7 cellular contexts compared by ENCODE assay signal in genomic region chr5:85929713-85930112, GRCh38.
"Had no signal": no experiment of that assay in that cellular context is flagged by ENCODE, and none has a peak within 500 bp of the region (broad histone marks: within the 10 kb centered on the region; RNA-seq: fewer than 3 reads in every experiment).

No MANE protein-coding gene starts in this region.

- H3K27ac Mint-ChIP-seq: IgD-negative memory B cell had no signal

- H3K27me3 Mint-ChIP-seq: IgD-negative memory B cell had no signal

- DNase-seq: IMR-90, KBM-7, KG1 had no signal

- H3K4me3 Mint-ChIP-seq: IgD-negative memory B cell had no signal

- ATAC-seq: HepG2, K562 had no signal

- H3K36me3 Mint-ChIP-seq: IgD-negative memory B cell had no signal

- H3K4me1 Mint-ChIP-seq: IgD-negative memory B cell had no signal

- FAIRE-seq: HepG2, HTR-8/SVneo, K562 had no signal
